Comparison of ENCODE assay signal across 8 cellular contexts in the genomic region with DNA sequence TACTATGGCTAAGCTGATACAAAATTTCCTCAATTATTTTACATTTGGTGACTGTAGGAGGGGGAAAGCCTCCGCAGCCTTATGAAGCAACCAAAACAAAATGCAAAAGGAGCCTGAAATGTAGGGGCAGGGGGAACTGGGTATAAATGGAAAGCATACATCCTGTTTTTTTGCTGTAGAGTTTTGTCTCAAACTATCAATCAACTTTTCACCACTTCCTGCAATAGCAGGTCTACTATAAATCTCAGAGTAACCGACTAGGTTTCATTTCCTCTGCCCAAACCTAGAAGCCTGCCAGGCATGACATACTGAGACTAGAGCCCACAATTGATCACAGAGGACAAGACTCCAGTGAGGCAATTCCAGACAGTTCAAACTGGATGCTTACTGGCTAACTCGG.
DNase-seq lines count a peak whose midpoint lies in the region; ATAC-seq lines count a peak whose summit lies in the region.

No MANE protein-coding gene starts in this region.

- intact Hi-C loops in activated CD4-positive, alpha-beta T cell treated with anti-CD3 and anti-CD28 coated beads for 36 hours (cut with DNase I, micrococcal nuclease): loop anchor here (2.0 to 10.0 kb wide), 4 partner anchors 18 to 332 kb away; no protein-coding TSS in a partner anchor

- peaks cover 66% of the 10 kb centered on the region for H3K4me1 Mint-ChIP-seq in activated CD4-positive, alpha-beta T cell treated with anti-CD3 and anti-CD28 coated beads for 36 hours

- peak; percentile 100 for ATAC-seq in HG03280 (IDR thresholded peaks at IDR 0.05; ENCODE audit: unreplicated experiment)
- peak; percentile 98 for ATAC-seq in activated CD4-positive, alpha-beta T cell treated with anti-CD3 and anti-CD28 coated beads for 36 hours

- POLR2A ChIA-PET in activated CD4-positive, alpha-beta T cell treated with anti-CD3 and anti-CD28 coated beads for 36 hours (lab: Charles Lee): no interaction called here

- no peaks in the 10 kb centered on the region for H3K27me3 Mint-ChIP-seq in activated CD4-positive, alpha-beta T cell treated with anti-CD3 and anti-CD28 coated beads for 36 hours

- CTCF ChIA-PET in activated CD4-positive, alpha-beta T cell treated with anti-CD3 and anti-CD28 coated beads for 36 hours (lab: Charles Lee): no interaction called here

- no peak overlapping the region for H3K4me3 Mint-ChIP-seq in activated CD4-positive, alpha-beta T cell treated with anti-CD3 and anti-CD28 coated beads for 36 hours

- H3K36me3 Mint-ChIP-seq in activated CD4-positive, alpha-beta T cell treated with anti-CD3 and anti-CD28 coated beads for 36 hours (ENCODE audit: low read depth): peaks cover 23% of the 10 kb centered on the region

- no peaks in the 10 kb centered on the region for H3K9me3 Mint-ChIP-seq in activated CD4-positive, alpha-beta T cell treated with anti-CD3 and anti-CD28 coated beads for 36 hours (ENCODE audit: low read depth)

- peak in 5 of 6 experiments; percentile 16 to 84 (median 82) for DNase-seq in stimulated activated naive CD4-positive, alpha-beta T cell (lab: John Stamatoyannopoulos, UW)
- no peak for DNase-seq in stimulated activated naive CD4-positive, alpha-beta T cell treated with Interleukin-2 at 50 U/mL for 16 hours (lab: John Stamatoyannopoulos, UW)
- DNase-seq in activated CD4-positive, alpha-beta T cell treated with anti-CD3 and anti-CD28 coated beads for 36 hours: peak; percentile 63
- peak; percentile 12 to 19 for DNase-seq in stimulated activated CD4-positive, alpha-beta T cell treated with anti-CD3 and anti-CD28 coated beads, Interleukin-15, amount 100 ng/mL, for 48 hours (ENCODE audit: low read depth in 2 of 2)
- no peak for DNase-seq in SK-N-DZ (ENCODE audit: low spot score)
- DNase-seq in NCI-H2107 (lab: John Stamatoyannopoulos, UW): no peak
- DNase-seq in NCI-H1930 (lab: John Stamatoyannopoulos, UW): no peak

- peak overlapping the region; percentile 89 for H3K27ac Mint-ChIP-seq in activated CD4-positive, alpha-beta T cell treated with anti-CD3 and anti-CD28 coated beads for 36 hours

Comparison
In these comparisons a context has a peak if more than half of its experiments do, and no peak if none do; other contexts are left out.
1. DNase-seq: peak in stimulated activated naive CD4-positive, alpha-beta T cell (5 of 6), activated CD4-positive, alpha-beta T cell treated with anti-CD3 and anti-CD28 coated beads for 36 hours (single experiment) and stimulated activated CD4-positive, alpha-beta T cell treated with anti-CD3 and anti-CD28 coated beads, Interleukin-15, amount 100 ng/mL, for 48 hours (2 of 2); none in stimulated activated naive CD4-positive, alpha-beta T cell treated with Interleukin-2 at 50 U/mL for 16 hours (single experiment), SK-N-DZ (single experiment), NCI-H2107 (single experiment) and NCI-H1930 (0 of 2).